8 cellular contexts compared by ENCODE assay signal in genomic region chr4:118849867-118850812, GRCh38. TPM values are rescaled to one million over a fixed set of nuclear protein-coding genes. Genes with fewer than 3 reads are reported as not detected.
A peak's percentile ranks its signal among the peaks of the same experiment; 100 is the strongest.
DNase-seq lines count a peak whose midpoint lies in the region; ATAC-seq lines count a peak whose summit lies in the region.

No MANE protein-coding gene starts in this region.

- H3K4me1 Mint-ChIP-seq in CD4-positive, CD25-positive, alpha-beta regulatory T cell, result peaks cover 18 to 40% (median 25%) of the 10 kb centered on the region in 4 donors

- H3K27ac ChIP-seq in CD4-positive, CD25-positive, alpha-beta regulatory T cell (ENCODE audit: insufficient read depth, low read length, poor library complexity, severe bottlenecking), result peak overlapping the region; percentile 65
- no peak overlapping the region for H3K27ac ChIP-seq in duodenal mucosa (ENCODE audit: low read depth, low read length)
- H3K27ac ChIP-seq in muscle layer of duodenum (ENCODE audit: low read length), result peak overlapping the region; percentile 52

- peaks cover 0 to 6% (median 2%) of the 10 kb centered on the region in 7 donors for H3K9me3 Mint-ChIP-seq in CD4-positive, CD25-positive, alpha-beta regulatory T cell

- H3K36me3 ChIP-seq in CD4-positive, CD25-positive, alpha-beta regulatory T cell (ENCODE audit: control insufficient read depth, insufficient read depth, low read length), result no peaks in the 10 kb centered on the region
- H3K36me3 ChIP-seq in duodenal mucosa (ENCODE audit: control insufficient read depth in 1 of 2, insufficient read depth in 2 of 2, low read length in 2 of 2) (no peaks in the 10 kb centered on the region), muscle layer of duodenum (ENCODE audit: control insufficient read depth in 1 of 2, insufficient read depth in 2 of 2, low read length in 2 of 2) (no peaks in the 10 kb centered on the region)

- peak overlapping the region; percentile 88 to 97 (median 94) for H3K4me3 Mint-ChIP-seq in CD4-positive, CD25-positive, alpha-beta regulatory T cell

- H3K36me3 Mint-ChIP-seq in CD4-positive, CD25-positive, alpha-beta regulatory T cell, result peaks cover 11% of the 10 kb centered on the region

- peak; percentile 87 to 94 for ATAC-seq in CD4-positive, CD25-positive, alpha-beta regulatory T cell (ENCODE audit: low read depth in 2 of 2)
- ATAC-seq in GM19043 (IDR thresholded peaks at IDR 0.05; ENCODE audit: low read depth, unreplicated experiment), result peak; percentile 88
- peak; percentile 92 for ATAC-seq in HG03175 (IDR thresholded peaks at IDR 0.05; ENCODE audit: unreplicated experiment)

- peaks cover 5% of the 10 kb centered on the region for H3K27me3 Mint-ChIP-seq in CD4-positive, CD25-positive, alpha-beta regulatory T cell

- no peaks in the 10 kb centered on the region for H3K9me3 ChIP-seq in CD4-positive, CD25-positive, alpha-beta regulatory T cell (ENCODE audit: control insufficient read depth in 2 of 2, low read length in 2 of 2)
- H3K9me3 ChIP-seq in duodenal mucosa (ENCODE audit: control insufficient read depth in 1 of 2, low read length in 2 of 2) (no peaks in the 10 kb centered on the region), muscle layer of duodenum (ENCODE audit: control insufficient read depth in 1 of 2, low read length in 2 of 2) (no peaks in the 10 kb centered on the region)

- peak overlapping the region; percentile 94 for H3K4me3 ChIP-seq in CD4-positive, CD25-positive, alpha-beta regulatory T cell (ENCODE audit: low read depth, low read length)
- peak overlapping the region; percentile 69 to 80 for H3K4me3 ChIP-seq in duodenal mucosa (ENCODE audit: low read depth in 1 of 2, low read length in 2 of 2)
- peak overlapping the region; percentile 65 to 72 for H3K4me3 ChIP-seq in muscle layer of duodenum (ENCODE audit: low read depth in 1 of 2, low read length in 2 of 2)

- H3K27ac Mint-ChIP-seq in CD4-positive, CD25-positive, alpha-beta regulatory T cell, result peak overlapping the region; percentile 96 to 98 (median 98)

- peak overlapping the region; percentile 52 to 56 for H3K9ac ChIP-seq in duodenal mucosa (ENCODE audit: low read depth in 1 of 2, low read length in 2 of 2)

- peaks cover 19% of the 10 kb centered on the region for H3K4me1 ChIP-seq in CD4-positive, CD25-positive, alpha-beta regulatory T cell (ENCODE audit: control insufficient read depth, insufficient read depth, low read length, poor library complexity, severe bottlenecking)
- H3K4me1 ChIP-seq in duodenal mucosa (ENCODE audit: control insufficient read depth in 1 of 2, insufficient read depth in 2 of 2, low read length in 2 of 2), result no peaks in the 10 kb centered on the region
- H3K4me1 ChIP-seq in muscle layer of duodenum (ENCODE audit: control insufficient read depth in 1 of 2, insufficient read depth in 2 of 2, low read length in 2 of 2), result no peaks in the 10 kb centered on the region

- H3K27me3 ChIP-seq in CD4-positive, CD25-positive, alpha-beta regulatory T cell (ENCODE audit: control insufficient read depth, insufficient read depth, low read length), result peaks cover 5% of the 10 kb centered on the region
- H3K27me3 ChIP-seq in duodenal mucosa (ENCODE audit: control insufficient read depth in 1 of 2, insufficient read depth in 2 of 2, low read length in 2 of 2), result no peaks in the 10 kb centered on the region
- no peaks in the 10 kb centered on the region for H3K27me3 ChIP-seq in muscle layer of duodenum (ENCODE audit: low read depth, low read length)

- DNase-seq in CD4-positive, CD25-positive, alpha-beta regulatory T cell, result peak; percentile 36 to 85 (median 59)
- peak in 4 of 5 donors; percentile 22 to 72 (median 32) for DNase-seq in T-helper 1 cell
- no peak for DNase-seq in NCI-H128 (lab: John Stamatoyannopoulos, UW; ENCODE audit: unreplicated experiment)
- no peak for DNase-seq in NCI-H82 (lab: John Stamatoyannopoulos, UW)

RNA-seq across cellular contexts. Expression of gene SEC24D, which starts 14.2 kb away (rescaled TPM):
- 38.3 TPM for total RNA-seq in CD4-positive, CD25-positive, alpha-beta regulatory T cell
- polyA plus RNA-seq in CD4-positive, CD25-positive, alpha-beta regulatory T cell, result 10 to 100 TPM; 15.9 to 20.8 (median 16.1) TPM

RNA-seq across cellular contexts. Expression of gene SYNPO2, which starts 38.5 kb away (rescaled TPM):
- 0.35 TPM for total RNA-seq in CD4-positive, CD25-positive, alpha-beta regulatory T cell
- under 1 TPM; 0.13 to 0.28 (median 0.25) TPM for polyA plus RNA-seq in CD4-positive, CD25-positive, alpha-beta regulatory T cell

Comparison
In these comparisons a context has a peak if more than half of its experiments do, and no peak if none do; other contexts are left out.
1. DNase-seq: peak in CD4-positive, CD25-positive, alpha-beta regulatory T cell (3 of 3) and T-helper 1 cell (4 of 5); none in NCI-H128 (single experiment) and NCI-H82 (single experiment).
2. Peak in every context shown above with its lines, with median percentiles within 50 percentile points of each other: ATAC-seq and H3K4me3 ChIP-seq.